In the genomic region with DNA sequence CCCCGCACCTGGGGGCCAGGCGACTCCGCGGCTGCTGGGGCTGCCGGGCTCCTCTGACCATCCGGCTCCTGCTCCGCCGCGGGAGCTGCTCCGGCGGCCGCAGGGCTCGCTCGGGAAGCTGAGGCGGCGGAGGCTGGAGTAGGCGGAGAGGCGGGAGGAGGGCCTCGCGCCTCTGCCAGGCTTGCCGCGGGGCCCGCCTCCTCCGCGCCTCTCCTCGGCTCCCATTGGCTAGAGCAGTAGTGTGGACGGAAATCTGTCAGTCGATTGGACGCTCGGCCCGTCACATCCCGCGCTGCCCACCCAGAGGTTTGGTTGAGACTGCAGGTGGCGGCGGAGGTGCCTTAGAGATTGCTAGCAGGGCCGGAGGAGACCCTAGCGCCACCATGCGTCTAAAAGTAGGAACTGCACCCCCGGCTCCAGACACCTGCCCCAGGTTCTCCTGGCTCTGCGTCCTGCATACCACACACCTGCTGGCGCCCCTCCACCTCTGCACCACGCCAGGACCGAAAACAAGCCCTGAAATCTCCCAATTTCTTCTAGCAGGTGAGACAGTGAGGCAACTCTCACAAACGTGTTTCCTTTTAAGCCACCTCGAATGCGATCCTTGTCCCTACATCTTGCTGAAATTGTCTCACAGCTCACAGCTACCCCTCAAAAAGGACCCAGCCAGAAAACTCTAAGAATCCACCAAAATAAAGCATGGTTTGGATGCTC, we compare ENCODE assay signal across 8 cellular contexts. TPM values are rescaled to one million over a fixed set of nuclear protein-coding genes. Genes with fewer than 3 reads are reported as not detected.
DNase-seq lines count a peak whose midpoint lies in the region; ATAC-seq and TF ChIP-seq lines count a peak whose summit lies in the region.

A gene (minus strand): TSS at position 152 of the 714 bp plus-strand sequence. CDS start 91 bp downstream, at position 61.

- no peaks in the 10 kb centered on the region for H3K9me3 ChIP-seq in thoracic aorta

- peak within 1 kb of the TSS; percentile 82 for H3K4me3 Mint-ChIP-seq in activated naive CD4-positive, alpha-beta T cell treated with anti-CD3 and anti-CD28 coated beads for 36 hours

- H3K27ac ChIP-seq in thoracic aorta, result no peak within 1 kb of the TSS

- H3K27me3 ChIP-seq in GM06990 (replicated peaks; ENCODE audit: control insufficient read depth, insufficient read depth, low read length), result no peaks in the 10 kb centered on the region
- no peaks in the 10 kb centered on the region for H3K27me3 ChIP-seq in thoracic aorta (replicated peaks; ENCODE audit: insufficient read depth)

- in situ Hi-C loops in SK-MEL-5 (cut with HindIII; ENCODE audit: low pct_unique_long_range_greater_than_20kb, low sequenced_read_pairs), result no loop called here

- peak within 1 kb of the TSS; percentile 83 for H3K4me3 ChIP-seq in GM06990 (replicated peaks; ENCODE audit: low read depth, low read length)
- peak within 1 kb of the TSS; percentile 59 for H3K4me3 ChIP-seq in HFF-Myc (replicated peaks; ENCODE audit: low read depth, low read length)
- H3K4me3 ChIP-seq in thoracic aorta, result peak within 1 kb of the TSS; percentile 89

- peaks cover 5 to 24% of the 10 kb centered on the region in 2 donors for H3K4me1 ChIP-seq in thoracic aorta (ENCODE audit: control insufficient read depth in 1 of 2, low read depth in 2 of 2)

- H3K36me3 Mint-ChIP-seq in activated naive CD4-positive, alpha-beta T cell treated with anti-CD3 and anti-CD28 coated beads for 36 hours (ENCODE audit: low read depth), result peaks cover 8% of the 10 kb centered on the region

- CTCF ChIA-PET in activated naive CD4-positive, alpha-beta T cell treated with anti-CD3 and anti-CD28 coated beads for 36 hours (lab: Charles Lee), result interaction anchor here (0.6 to 2.5 kb wide), 18 partner anchors 18 to 368 kb away, joined by 3 to 9 read pairs (median 3); a partner anchor contains a TSS

- peak; percentile 100 for ATAC-seq in omental fat pad (ENCODE audit: low FRiP score)
- peak; percentile 88 for ATAC-seq in thoracic aorta (ENCODE audit: insufficient number of reproducible peaks, low FRiP score, low read depth)

- no peaks in the 10 kb centered on the region for H3K27me3 Mint-ChIP-seq in activated naive CD4-positive, alpha-beta T cell treated with anti-CD3 and anti-CD28 coated beads for 36 hours (ENCODE audit: low read depth)

- H3K36me3 ChIP-seq in GM06990 (ENCODE audit: control insufficient read depth, insufficient read depth, low read length), result no peaks in the 10 kb centered on the region
- no peaks in the 10 kb centered on the region for H3K36me3 ChIP-seq in thoracic aorta

- H3K4me1 Mint-ChIP-seq in activated naive CD4-positive, alpha-beta T cell treated with anti-CD3 and anti-CD28 coated beads for 36 hours (ENCODE audit: low read depth), result peaks cover 40% of the 10 kb centered on the region

- DNase-seq in GM06990 (ENCODE audit: extremely low read depth, insufficient read length) (peak; percentile 98), HFF-Myc (ENCODE audit: extremely low read depth, low read depth) (peak; percentile 97), MV-4-11 (lab: John Stamatoyannopoulos, UW) (peak; percentile 98), SK-MEL-5 (ENCODE audit: low read depth, low spot score) (peak; percentile 99), glomerular endothelial cell (ENCODE audit: extremely low read depth, low read depth, low spot score) (peak; percentile 87), omental fat pad (ENCODE audit: low spot score) (peak; percentile 93), thoracic aorta (ENCODE audit: low spot score) (peak; percentile 97)
- DNase-seq in activated naive CD4-positive, alpha-beta T cell treated with anti-CD3 and anti-CD28 coated beads for 36 hours, result peak; percentile 100

- no peaks in the 10 kb centered on the region for H3K9me3 Mint-ChIP-seq in activated naive CD4-positive, alpha-beta T cell treated with anti-CD3 and anti-CD28 coated beads for 36 hours

- intact Hi-C loops in activated naive CD4-positive, alpha-beta T cell treated with anti-CD3 and anti-CD28 coated beads for 36 hours (cut with micrococcal nuclease), result loop anchor here (1.0 to 2.0 kb wide), 10 partner anchors 9 to 369 kb away; a partner anchor contains a TSS

- peak; percentile 99 for TF ChIP-seq CTCF in GM06990 (IDR thresholded peaks at IDR 0.05; ENCODE audit: insufficient read depth, low read length, poor library complexity, severe bottlenecking)
- TF ChIP-seq CTCF in HFF-Myc (IDR thresholded peaks at IDR 0.05; ENCODE audit: low read depth, low read length, missing control alignments), result peak; percentile 95
- peak in 2 of 3 donors; percentile 91 for TF ChIP-seq CTCF in omental fat pad (IDR thresholded peaks at IDR 0.05)
- peak; percentile 100 for TF ChIP-seq CTCF in thoracic aorta (IDR thresholded peaks at IDR 0.05)

- H3K27ac Mint-ChIP-seq in activated naive CD4-positive, alpha-beta T cell treated with anti-CD3 and anti-CD28 coated beads for 36 hours, result peak within 1 kb of the TSS; percentile 58

RNA-seq across cellular contexts. Expression of the gene that starts here (rescaled TPM):
- 4.1 and 7.2 TPM in 2 replicates for total RNA-seq in SK-MEL-5 (2014; rRNA removed; shearing (Covaris generic))
- 1.7 and 3.0 TPM in 2 replicates for polyA plus RNA-seq in SK-MEL-5 (2015; cell fraction: cytosol; rRNA removed)
- polyA plus RNA-seq in SK-MEL-5 (2015; cell fraction: nucleus; rRNA removed), result 5.6 and 10.6 TPM in 2 replicates
- 10 to 100 TPM in 1 of 2 experiments, 1 to 10 TPM in 1; 9.6 to 11.8 TPM for total RNA-seq in activated naive CD4-positive, alpha-beta T cell treated with anti-CD3 and anti-CD28 coated beads for 36 hours
- total RNA-seq in glomerular endothelial cell (4.8 and 8.1 TPM in 2 replicates), omental fat pad (1 to 10 TPM; 4.0 to 9.1 (median 6.6) TPM), thoracic aorta (10 to 100 TPM in 1 of 2 donors, 1 to 10 TPM in 1; 5.1 to 12.4 TPM)
